In genomic region chr2:208179028-208179609, GRCh38 we compare ENCODE assay signal across 1 cellular context.
TF ChIP-seq lines count a peak whose summit lies in the region.

No MANE protein-coding gene starts in this region.

TF ChIP-seq in HepG2, 621 proteins besides CTCF, POLR2A, EP300 and RAD21 (continued from another document and continues in another):
- TF ChIP-seq ZNF646 (CRISPR knock-in tag; IDR thresholded peaks at IDR 0.05) (no peak), ZBTB49 (CRISPR knock-in tag; IDR thresholded peaks at IDR 0.05; ENCODE audit: borderline replicate concordance) (no peak), ATF3 (CRISPR knock-in tag; IDR thresholded peaks at IDR 0.05) (no peak), ZBTB2 (CRISPR knock-in tag; IDR thresholded peaks at IDR 0.05; ENCODE audit: low read depth) (no peak), ZNF121 (CRISPR knock-in tag; IDR thresholded peaks at IDR 0.05) (no peak), KDM6A (CRISPR knock-in tag; IDR thresholded peaks at IDR 0.05; ENCODE audit: low read depth) (no peak), LRRFIP1 (CRISPR knock-in tag; conservative IDR thresholded peaks at IDR 0.05) (no peak), IRX3 (CRISPR knock-in tag; IDR thresholded peaks at IDR 0.05; ENCODE audit: borderline replicate concordance, low read depth) (no peak), ATF7-NPFF (CRISPR knock-in tag; IDR thresholded peaks at IDR 0.05; ENCODE audit: low read depth) (no peak), PRDM10 (CRISPR knock-in tag; IDR thresholded peaks at IDR 0.05; ENCODE audit: low read depth) (no peak), NAIF1 (CRISPR knock-in tag; IDR thresholded peaks at IDR 0.05; ENCODE audit: borderline replicate concordance) (no peak), IRF9 (CRISPR knock-in tag; IDR thresholded peaks at IDR 0.05; ENCODE audit: borderline replicate concordance) (no peak), JUND (CRISPR knock-in tag; IDR thresholded peaks at IDR 0.05) (no peak), AKAP8 (CRISPR knock-in tag; IDR thresholded peaks at IDR 0.05) (no peak), MTA1 (CRISPR knock-in tag; IDR thresholded peaks at IDR 0.05; ENCODE audit: borderline replicate concordance) (peak; percentile 76; the same call in 1 of the 2 replicates), PCBP2 (optimal IDR thresholded peaks at IDR 0.05; ENCODE audit: low read depth, low read length, poor library complexity, severe bottlenecking) (no peak), SALL1 (CRISPR knock-in tag; IDR thresholded peaks at IDR 0.05) (peak; percentile 73; the same call in 1 of the 2 replicates), ESRRA (CRISPR knock-in tag; IDR thresholded peaks at IDR 0.05; ENCODE audit: low read depth) (no peak), ZNF354B (CRISPR knock-in tag; IDR thresholded peaks at IDR 0.05) (no peak), CENPT (CRISPR knock-in tag; IDR thresholded peaks at IDR 0.05; ENCODE audit: low read depth) (no peak), ZBTB20 (CRISPR knock-in tag; IDR thresholded peaks at IDR 0.05; ENCODE audit: borderline replicate concordance, low read depth) (no peak), ZMYM2 (CRISPR knock-in tag; IDR thresholded peaks at IDR 0.05) (no peak), REXO4 (CRISPR knock-in tag; IDR thresholded peaks at IDR 0.05; ENCODE audit: borderline replicate concordance) (no peak), ARID2 (CRISPR knock-in tag; IDR thresholded peaks at IDR 0.05; ENCODE audit: borderline replicate concordance) (no peak), GABPB1 (CRISPR knock-in tag; IDR thresholded peaks at IDR 0.05) (0 out of 2 replicates have a peak, but pooled peaks have one; percentile 16), ZNF513 (CRISPR knock-in tag; conservative IDR thresholded peaks at IDR 0.05) (no peak), ZNF567 (CRISPR knock-in tag; IDR thresholded peaks at IDR 0.05; ENCODE audit: borderline replicate concordance) (no peak), ZBED4 (CRISPR knock-in tag; IDR thresholded peaks at IDR 0.05; ENCODE audit: borderline replicate concordance) (no peak), ZNF326 (CRISPR knock-in tag; IDR thresholded peaks at IDR 0.05; ENCODE audit: borderline replicate concordance) (no peak), HMG20A (CRISPR knock-in tag; IDR thresholded peaks at IDR 0.05; ENCODE audit: borderline replicate concordance) (peak; percentile 93; the same call in 1 of the 2 replicates), RFXAP (CRISPR knock-in tag; IDR thresholded peaks at IDR 0.05; ENCODE audit: borderline replicate concordance) (no peak), ZIK1 (CRISPR knock-in tag; IDR thresholded peaks at IDR 0.05; ENCODE audit: borderline replicate concordance, low read depth) (no peak), ZNF501 (CRISPR knock-in tag; IDR thresholded peaks at IDR 0.05) (no peak)
